9 cellular contexts compared by ENCODE assay signal in genomic region chr2:217505303-217505702, GRCh38.
"Had no signal": no experiment of that assay in that cellular context is flagged by ENCODE, and none has a peak within 500 bp of the region (broad histone marks: within the 10 kb centered on the region; RNA-seq: fewer than 3 reads in every experiment).

No MANE protein-coding gene starts in this region.

- H3K4me1 Mint-ChIP-seq: H9 had no signal

- H3K27ac Mint-ChIP-seq: H9 had no signal

- H3K4me3 Mint-ChIP-seq: H9 had no signal

- FAIRE-seq: H54, HTR-8/SVneo had no signal

- H3K27ac ChIP-seq: GM23248, KMS-11 had no signal

- H2AFZ ChIP-seq: GM23248 had no signal

- H3K9me3 Mint-ChIP-seq: H9 had no signal

- H3K4me2 ChIP-seq: KMS-11 had no signal

- H3K4me3 ChIP-seq: GM23248 had no signal

- H3K9ac ChIP-seq: GM23248, KMS-11 had no signal

- DNase-seq: GM23248, GOT3, H9, HCEC 1CT, Karpas-422, KBM-7 had no signal
